22 cellular contexts compared by ENCODE assay signal in genomic region chr2:219622472-219622871, GRCh38. TPM values are rescaled to one million over a fixed set of nuclear protein-coding genes. Genes with fewer than 3 reads are reported as not detected.
"Had no signal": no experiment of that assay in that cellular context is flagged by ENCODE, and none has a peak within 500 bp of the region (broad histone marks: within the 10 kb centered on the region; RNA-seq: fewer than 3 reads in every experiment).

No MANE protein-coding gene starts in this region.

- ATAC-seq: K562 had no signal

- H3K4me3 ChIP-seq: K562, SJSA1, SK-N-MC had no signal

- H3K9me3 ChIP-seq: SJSA1 had no signal

- H3K36me3 ChIP-seq: SJSA1 had no signal

- DNase-seq: Kasumi-1, MM.1S, NCI-H1092 treated with DMSO at 0.1 percent for 48 hours, NCI-H1436, NCI-H187, NCI-H2029, NCI-H2081 treated with DMSO at 0.1 percent for 48 hours, NCI-H2171, NCI-H226, NCI-H446, NCI-H510A, NCI-H524 treated with DMSO at 0.1 percent for 48 hours, NCI-H69, NCI-H774, SIG-M5 had no signal

- H3K27ac ChIP-seq: HL-60, KMS-11, RWPE1, SJSA1, SK-N-MC had no signal

- H3K4me1 ChIP-seq: SJSA1 had no signal

- H3K4me2 ChIP-seq: KMS-11 had no signal

- H3K9ac ChIP-seq: KMS-11 had no signal

RNA-seq across cellular contexts. Expression of gene SLC4A3, which starts 5.0 kb away (rescaled TPM):
- polyA plus RNA-seq: IgD-negative memory B cell had no signal

RNA-seq across cellular contexts. Expression of gene INHA, which starts 50.4 kb away (rescaled TPM):
- polyA plus RNA-seq: IgD-negative memory B cell had no signal

RNA-seq across cellular contexts. Expression of gene OBSL1, which starts 51.1 kb away (rescaled TPM):
- polyA plus RNA-seq: IgD-negative memory B cell had no signal
